1 cellular context compared by ENCODE assay signal in the genomic region with DNA sequence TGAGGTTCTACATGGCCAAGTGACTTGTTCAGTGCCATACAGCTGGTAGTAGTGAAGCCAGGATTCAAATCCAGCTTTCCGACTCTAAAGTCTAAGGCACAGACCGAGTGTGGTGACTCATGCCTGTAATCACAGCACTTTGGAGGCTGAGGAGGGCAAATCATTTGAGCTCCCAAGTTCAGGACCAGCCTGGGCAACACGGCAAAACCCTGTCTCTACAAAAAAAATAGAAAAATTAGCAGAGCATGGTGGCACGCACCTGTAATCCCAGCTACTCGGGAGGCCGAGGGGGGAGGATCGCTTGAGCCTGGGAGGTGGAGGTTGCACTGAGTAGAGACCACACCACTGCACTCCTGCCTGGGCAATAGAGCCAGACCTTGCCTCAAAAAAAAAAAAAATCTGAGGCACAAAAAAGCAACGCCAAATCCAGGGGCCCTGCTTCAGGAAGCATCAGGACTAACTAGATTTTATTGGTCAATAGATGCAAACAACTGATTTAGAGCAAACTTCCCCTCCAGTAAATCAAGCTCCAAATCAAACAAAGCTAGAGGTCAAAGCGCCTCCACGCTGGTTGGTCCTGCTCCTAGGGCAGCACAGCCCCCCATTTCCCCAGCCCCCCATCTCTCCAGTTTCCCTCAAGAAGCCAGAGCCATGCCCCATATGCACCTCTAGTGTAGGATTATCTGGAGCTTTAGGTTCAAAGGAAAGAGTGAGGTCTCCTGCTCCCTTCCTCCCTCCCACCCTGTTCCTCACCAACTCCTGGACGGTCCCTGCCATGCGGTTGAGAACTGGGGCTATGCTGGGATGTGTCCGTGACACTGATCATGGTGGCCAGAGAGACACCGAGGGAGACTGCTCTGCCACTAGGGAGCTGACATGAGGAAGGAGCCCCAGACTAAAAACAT.
TF ChIP-seq lines count a peak whose summit lies in the region.

No MANE protein-coding gene starts in this region.

TF ChIP-seq in HCT116, 20 proteins besides CTCF, POLR2A, EP300 and RAD21:
- TF ChIP-seq CBX3 (IDR thresholded peaks at IDR 0.05; ENCODE audit: low read depth) (no peak), SIN3A (IDR thresholded peaks at IDR 0.05; ENCODE audit: low read depth) (no peak), SP1 (IDR thresholded peaks at IDR 0.05; ENCODE audit: low read depth) (no peak), EGR1 (IDR thresholded peaks at IDR 0.05; ENCODE audit: low read depth) (no peak), YY1 (IDR thresholded peaks at IDR 0.05; ENCODE audit: extremely low read depth, insufficient replicate concordance, low read depth, low read length) (no peak)
- TF ChIP-seq, protein P1, sequence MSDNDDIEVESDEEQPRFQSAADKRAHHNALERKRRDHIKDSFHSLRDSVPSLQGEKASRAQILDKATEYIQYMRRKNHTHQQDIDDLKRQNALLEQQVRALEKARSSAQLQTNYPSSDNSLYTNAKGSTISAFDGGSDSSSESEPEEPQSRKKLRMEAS (IDR thresholded peaks at IDR 0.05) = no peak
TF ChIP-seq in HCT116: peak in this region for 0.
